20 cellular contexts compared by ENCODE assay signal in the genomic region with DNA sequence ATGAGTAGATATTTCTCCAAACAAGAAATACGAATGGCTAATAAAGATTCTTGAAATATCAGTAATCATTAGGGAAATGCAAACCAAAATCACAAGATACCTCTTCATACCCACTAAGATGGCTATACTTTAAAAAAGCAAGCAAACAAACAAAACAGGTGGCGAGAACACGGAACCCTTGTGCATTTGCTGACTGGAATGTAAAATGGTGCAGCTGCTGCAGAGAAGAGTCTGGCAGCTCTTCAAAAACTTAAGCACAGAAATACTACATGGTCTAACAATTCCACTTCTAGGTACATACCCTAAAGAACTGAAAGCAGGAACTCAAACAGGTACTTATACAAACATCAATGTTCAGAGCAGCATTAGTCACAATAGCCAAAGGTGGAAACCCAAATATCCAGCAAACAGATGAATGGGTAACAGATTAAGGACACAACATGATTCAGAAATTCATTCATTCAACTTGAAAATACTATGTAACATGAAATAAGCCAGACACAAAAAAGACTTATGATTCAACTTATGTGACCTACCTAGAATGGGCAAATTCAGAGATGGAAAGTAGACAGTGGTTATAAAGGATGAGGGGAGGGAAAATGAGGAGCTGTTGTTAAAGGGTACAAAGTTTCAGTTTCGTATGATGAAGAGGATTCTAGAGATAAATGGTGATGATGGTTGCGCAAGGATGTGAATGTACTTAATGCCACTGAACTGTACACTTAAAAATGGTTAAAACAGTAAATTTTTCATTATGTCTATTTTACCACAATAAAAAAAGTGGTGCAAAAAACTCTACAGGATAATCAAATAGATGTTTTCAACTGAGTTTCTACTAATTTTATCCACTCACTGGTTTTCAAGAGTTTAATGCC. TPM values are rescaled to one million over a fixed set of nuclear protein-coding genes. Genes with fewer than 3 reads are reported as not detected.
DNase-seq lines count a peak whose midpoint lies in the region; ATAC-seq and TF ChIP-seq lines count a peak whose summit lies in the region.
"Had no signal": no experiment of that assay in that cellular context is flagged by ENCODE, and none has a peak within 500 bp of the region (broad histone marks: within the 10 kb centered on the region; RNA-seq: fewer than 3 reads in every experiment).

No MANE protein-coding gene starts in this region.

- CTCF ChIA-PET in activated CD4-positive, alpha-beta memory T cell treated with anti-CD3 and anti-CD28 coated beads for 36 hours (lab: Charles Lee) = interaction anchor here (1.1 kb wide), 1 partner anchor 231 kb away, joined by 3 read pairs; no protein-coding TSS in a partner anchor
- CTCF ChIA-PET in activated CD4-positive, alpha-beta memory T cell treated with anti-CD3 and anti-CD28 coated beads, Interleukin-2, amount 10 ng/mL, durations not matched to agents 7 days and 5 days (lab: Charles Lee) = no interaction called here

- TF ChIP-seq POLR2A in thyroid gland (IDR thresholded peaks at IDR 0.05) = no peak

- peaks cover 34% of the 10 kb centered on the region for H3K4me1 Mint-ChIP-seq in activated CD4-positive, alpha-beta memory T cell treated with anti-CD3 and anti-CD28 coated beads for 36 hours (ENCODE audit: low read depth)
- peaks cover 27% of the 10 kb centered on the region for H3K4me1 Mint-ChIP-seq in activated CD4-positive, alpha-beta memory T cell treated with anti-CD3 and anti-CD28 coated beads, Interleukin-2, amount 10 ng/mL, durations not matched to agents 7 days and 5 days
- H3K4me1 Mint-ChIP-seq in activated T-helper 17 cell treated with anti-CD3 and anti-CD28 coated beads, Interleukin-2, amount 50 U/mL, for 72 hours = peaks cover 11% of the 10 kb centered on the region

- no peaks in the 10 kb centered on the region for H3K9me3 ChIP-seq in thyroid gland
- H3K9me3 ChIP-seq: ascending aorta; BLaER1 treated with 17β-estradiol and CSF1 and Interleukin-3, amounts not matched to agents 10 nM and 100 nM; esophagus muscularis mucosa; spleen had no signal

- no peaks in the 10 kb centered on the region for H3K9me3 Mint-ChIP-seq in activated CD4-positive, alpha-beta memory T cell treated with anti-CD3 and anti-CD28 coated beads for 36 hours
- no peaks in the 10 kb centered on the region for H3K9me3 Mint-ChIP-seq in activated CD4-positive, alpha-beta memory T cell treated with anti-CD3 and anti-CD28 coated beads, Interleukin-2, amount 10 ng/mL, durations not matched to agents 7 days and 5 days
- H3K9me3 Mint-ChIP-seq in activated T-helper 17 cell treated with anti-CD3 and anti-CD28 coated beads, Interleukin-2, amount 50 U/mL, for 72 hours = no peaks in the 10 kb centered on the region
- H3K9me3 Mint-ChIP-seq: T-helper 1 cell treated with Interleukin-12 subunit alpha and Interleukin-12 subunit beta and Interleukin-4 antibody, amounts not matched to agents 30 μg/mL and 1 μg/mL, for 36 hours had no signal

- H3K4me3 Mint-ChIP-seq in activated CD4-positive, alpha-beta memory T cell treated with anti-CD3 and anti-CD28 coated beads for 36 hours = no peak overlapping the region
- H3K4me3 Mint-ChIP-seq in activated CD4-positive, alpha-beta memory T cell treated with anti-CD3 and anti-CD28 coated beads, Interleukin-2, amount 10 ng/mL, durations not matched to agents 7 days and 5 days = no peak overlapping the region
- H3K4me3 Mint-ChIP-seq in activated T-helper 17 cell treated with anti-CD3 and anti-CD28 coated beads, Interleukin-2, amount 50 U/mL, for 72 hours = no peak overlapping the region
- H3K4me3 Mint-ChIP-seq: T-helper 1 cell treated with Interleukin-12 subunit alpha and Interleukin-12 subunit beta and Interleukin-4 antibody, amounts not matched to agents 30 μg/mL and 1 μg/mL, for 36 hours had no signal

- peaks cover 54% of the 10 kb centered on the region for H3K36me3 Mint-ChIP-seq in activated CD4-positive, alpha-beta memory T cell treated with anti-CD3 and anti-CD28 coated beads for 36 hours
- H3K36me3 Mint-ChIP-seq in activated CD4-positive, alpha-beta memory T cell treated with anti-CD3 and anti-CD28 coated beads, Interleukin-2, amount 10 ng/mL, durations not matched to agents 7 days and 5 days (ENCODE audit: low read depth) = peaks cover 77% of the 10 kb centered on the region
- H3K36me3 Mint-ChIP-seq in activated T-helper 17 cell treated with anti-CD3 and anti-CD28 coated beads, Interleukin-2, amount 50 U/mL, for 72 hours (ENCODE audit: low read depth) = peaks cover 95% of the 10 kb centered on the region

- peak overlapping the region; percentile 10 for H3K27ac Mint-ChIP-seq in activated CD4-positive, alpha-beta memory T cell treated with anti-CD3 and anti-CD28 coated beads for 36 hours
- no peak overlapping the region for H3K27ac Mint-ChIP-seq in activated CD4-positive, alpha-beta memory T cell treated with anti-CD3 and anti-CD28 coated beads, Interleukin-2, amount 10 ng/mL, durations not matched to agents 7 days and 5 days
- peak overlapping the region; percentile 19 for H3K27ac Mint-ChIP-seq in activated T-helper 17 cell treated with anti-CD3 and anti-CD28 coated beads, Interleukin-2, amount 50 U/mL, for 72 hours
- H3K27ac Mint-ChIP-seq: T-helper 1 cell treated with Interleukin-12 subunit alpha and Interleukin-12 subunit beta and Interleukin-4 antibody, amounts not matched to agents 30 μg/mL and 1 μg/mL, for 36 hours had no signal

- no peak overlapping the region for H3K27ac ChIP-seq in thyroid gland
- H3K27ac ChIP-seq: ascending aorta; BLaER1 treated with 17β-estradiol and CSF1 and Interleukin-3, amounts not matched to agents 10 nM and 100 nM; esophagus muscularis mucosa; spleen; VCaP had no signal

- H3K27me3 Mint-ChIP-seq in activated CD4-positive, alpha-beta memory T cell treated with anti-CD3 and anti-CD28 coated beads for 36 hours = no peaks in the 10 kb centered on the region
- H3K27me3 Mint-ChIP-seq in activated CD4-positive, alpha-beta memory T cell treated with anti-CD3 and anti-CD28 coated beads, Interleukin-2, amount 10 ng/mL, durations not matched to agents 7 days and 5 days = no peaks in the 10 kb centered on the region
- H3K27me3 Mint-ChIP-seq in activated T-helper 17 cell treated with anti-CD3 and anti-CD28 coated beads, Interleukin-2, amount 50 U/mL, for 72 hours = no peaks in the 10 kb centered on the region

- DNase-seq in activated CD4-positive, alpha-beta memory T cell treated with anti-CD3 and anti-CD28 coated beads for 36 hours = no peak
- DNase-seq in activated CD4-positive, alpha-beta memory T cell treated with anti-CD3 and anti-CD28 coated beads, Interleukin-2, amount 10 ng/mL, durations not matched to agents 7 days and 5 days = no peak
- DNase-seq in renal cortical epithelial cell (ENCODE audit: low read depth) = peak; percentile 62
- DNase-seq in inferior parietal cortex (ENCODE audit: extremely low spot score) = no peak
- no peak for DNase-seq in thyroid gland
- DNase-seq in SIG-M5 treated with dmso at 0.1 percent for 504 hours (lab: John Stamatoyannopoulos, UW; ENCODE audit: unreplicated experiment) = no peak
- DNase-seq: cerebellar nuclear complex; effector CD8-positive, alpha-beta T cell; NCI-H1048; NCI-H524 treated with DMSO at 0.1 percent for 48 hours; SHP77; spleen; stimulated activated CD4-positive, alpha-beta T cell treated with anti-CD3 and anti-CD28 coated beads, Interleukin-4, amount 100 ng/mL, for 4 hours had no signal

- H3K4me1 ChIP-seq in thyroid gland = no peaks in the 10 kb centered on the region
- H3K4me1 ChIP-seq: ascending aorta; BLaER1 treated with 17β-estradiol and CSF1 and Interleukin-3, amounts not matched to agents 10 nM and 100 nM; esophagus muscularis mucosa; spleen had no signal

- 85 to 91% methylated on average over 5 of the region's 5 CpGs for WGBS in thyroid gland, 2 donors

- intact Hi-C loops in activated CD4-positive, alpha-beta memory T cell treated with anti-CD3 and anti-CD28 coated beads for 36 hours (cut with micrococcal nuclease) = loop anchor here (2.0 to 10.0 kb wide), 2 partner anchors 82 to 168 kb away; no protein-coding TSS in a partner anchor
- intact Hi-C loops in thyroid gland (cut with DNase I) = no loop called here

- no peak for TF ChIP-seq CTCF in thyroid gland (IDR thresholded peaks at IDR 0.05)

- POLR2A ChIA-PET in activated CD4-positive, alpha-beta memory T cell treated with anti-CD3 and anti-CD28 coated beads for 36 hours (lab: Charles Lee) = interaction anchor here (1.2 kb wide), 1 partner anchor 84 kb away, joined by 4 read pairs; a partner anchor contains a TSS
- POLR2A ChIA-PET in activated CD4-positive, alpha-beta memory T cell treated with anti-CD3 and anti-CD28 coated beads, Interleukin-2, amount 10 ng/mL, durations not matched to agents 7 days and 5 days (lab: Charles Lee) = interaction anchor here (0.7 kb wide), 1 partner anchor 155 kb away, joined by 4 read pairs; no protein-coding TSS in a partner anchor

- no peaks in the 10 kb centered on the region for H3K27me3 ChIP-seq in thyroid gland
- H3K27me3 ChIP-seq: ascending aorta; BLaER1 treated with 17β-estradiol and CSF1 and Interleukin-3, amounts not matched to agents 10 nM and 100 nM; esophagus muscularis mucosa; spleen had no signal

- no peak overlapping the region for H3K4me3 ChIP-seq in thyroid gland (replicated peaks in 1 of 3)
- H3K4me3 ChIP-seq: ascending aorta; BLaER1 treated with 17β-estradiol and CSF1 and Interleukin-3, amounts not matched to agents 10 nM and 100 nM; esophagus muscularis mucosa; spleen had no signal

- peaks cover 36 to 58% of the 10 kb centered on the region in 2 donors for H3K36me3 ChIP-seq in thyroid gland

- peak; percentile 52 for ATAC-seq in HG03196 (IDR thresholded peaks at IDR 0.05; ENCODE audit: unreplicated experiment)
- peak; percentile 89 for ATAC-seq in activated T-helper 17 cell treated with anti-CD3 and anti-CD28 coated beads, Interleukin-2, amount 50 U/mL, for 72 hours (replicated peaks)

RNA-seq across cellular contexts. Expression of a gene that starts 26.9 kb away (rescaled TPM):
- under 1 TPM; 0.36 to 0.48 TPM for total RNA-seq in activated CD4-positive, alpha-beta memory T cell treated with anti-CD3 and anti-CD28 coated beads for 36 hours
- 1 to 10 TPM; 1.4 to 1.7 TPM for total RNA-seq in activated CD4-positive, alpha-beta memory T cell treated with anti-CD3 and anti-CD28 coated beads, Interleukin-2, amount 10 ng/mL, durations not matched to agents 7 days and 5 days
- total RNA-seq in activated T-helper 17 cell treated with anti-CD3 and anti-CD28 coated beads, Interleukin-2, amount 50 U/mL, for 72 hours = 1 to 10 TPM; 1.1 to 3.2 TPM
- total RNA-seq in renal cortical epithelial cell = 0.69 and 2.8 TPM in 2 replicates
- 1 to 10 TPM; 3.7 to 7.9 (median 6.1) TPM for total RNA-seq in thyroid gland
